In the genomic region with DNA sequence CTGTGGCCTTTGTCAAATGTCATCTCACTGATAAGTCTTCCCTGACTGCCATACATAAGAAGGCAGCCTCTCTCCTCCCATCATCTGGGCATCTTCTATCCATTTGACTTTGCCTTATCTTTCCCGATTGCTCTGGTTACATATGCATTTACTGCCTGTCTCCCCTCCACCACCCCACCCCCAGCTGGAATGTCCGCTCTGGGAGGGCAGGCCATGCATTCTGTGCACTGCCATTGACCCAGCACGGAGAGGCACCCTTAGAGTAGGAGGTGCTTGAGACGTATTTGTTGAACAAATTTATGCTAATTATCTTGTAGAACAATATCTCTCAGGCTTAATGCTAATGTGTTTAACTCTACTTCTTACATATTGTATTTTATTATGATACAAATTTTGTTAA, we compare ENCODE assay signal across 32 cellular contexts.
"Had no signal": no experiment of that assay in that cellular context is flagged by ENCODE, and none has a peak within 500 bp of the region (broad histone marks: within the 10 kb centered on the region; RNA-seq: fewer than 3 reads in every experiment).

No MANE protein-coding gene starts in this region.

- ATAC-seq: activated CD4-positive, alpha-beta T cell treated with anti-CD3 and anti-CD28 coated beads for 36 hours; activated CD8-positive, alpha-beta memory T cell treated with anti-CD3 and anti-CD28 coated beads, Interleukin-2, amount 10 ng/mL, durations not matched to agents 7 days and 5 days; activated CD8-positive, alpha-beta T cell treated with anti-CD3 and anti-CD28 coated beads, Interleukin-2, amount 10 ng/mL, durations not matched to agents 7 days and 5 days; activated naive CD4-positive, alpha-beta T cell treated with anti-CD3 and anti-CD28 coated beads, Interleukin-2, amount 50 U/mL, for 72 hours; T-helper 17 cell had no signal

- H3K27ac ChIP-seq: ascending aorta, breast epithelium, cardiac muscle cell, colonic mucosa, epithelial cell of prostate, WERI-Rb-1 had no signal

- H3K4me1 Mint-ChIP-seq: activated CD4-positive, alpha-beta T cell treated with anti-CD3 and anti-CD28 coated beads for 36 hours; activated CD4-positive, alpha-beta T cell treated with anti-CD3 and anti-CD28 coated beads, Interleukin-2, amount 10 ng/mL, durations not matched to agents 24 days and 14 days; activated CD8-positive, alpha-beta memory T cell treated with anti-CD3 and anti-CD28 coated beads, Interleukin-2, amount 10 ng/mL, durations not matched to agents 7 days and 5 days; activated naive CD8-positive, alpha-beta T cell treated with anti-CD3 and anti-CD28 coated beads, Interleukin-2, amount 10 ng/mL, durations not matched to agents 7 days and 5 days had no signal

- H3K27me3 Mint-ChIP-seq: activated CD4-positive, alpha-beta T cell treated with anti-CD3 and anti-CD28 coated beads, Interleukin-2, amount 10 ng/mL, durations not matched to agents 24 days and 14 days; activated CD8-positive, alpha-beta memory T cell treated with anti-CD3 and anti-CD28 coated beads, Interleukin-2, amount 10 ng/mL, durations not matched to agents 7 days and 5 days; activated naive CD8-positive, alpha-beta T cell treated with anti-CD3 and anti-CD28 coated beads, Interleukin-2, amount 10 ng/mL, durations not matched to agents 7 days and 5 days; brain had no signal

- H3K36me3 ChIP-seq: ascending aorta, breast epithelium, cardiac muscle cell, colonic mucosa, WERI-Rb-1 had no signal

- H3K27me3 ChIP-seq: ascending aorta, breast epithelium, cardiac muscle cell, colonic mucosa had no signal

- H3K4me3 Mint-ChIP-seq: activated CD4-positive, alpha-beta memory T cell treated with anti-CD3 and anti-CD28 coated beads for 36 hours; activated CD4-positive, alpha-beta T cell treated with anti-CD3 and anti-CD28 coated beads for 36 hours; activated CD4-positive, alpha-beta T cell treated with anti-CD3 and anti-CD28 coated beads, Interleukin-2, amount 10 ng/mL, durations not matched to agents 24 days and 14 days; activated CD8-positive, alpha-beta memory T cell treated with anti-CD3 and anti-CD28 coated beads, Interleukin-2, amount 10 ng/mL, durations not matched to agents 7 days and 5 days; activated CD8-positive, alpha-beta T cell treated with anti-CD3 and anti-CD28 coated beads, Interleukin-2, amount 10 ng/mL, durations not matched to agents 7 days and 5 days; activated naive CD4-positive, alpha-beta T cell treated with anti-CD3 and anti-CD28 coated beads for 36 hours; activated naive CD8-positive, alpha-beta T cell treated with anti-CD3 and anti-CD28 coated beads, Interleukin-2, amount 10 ng/mL, durations not matched to agents 7 days and 5 days; activated T-helper 1 cell treated with anti-CD3 and anti-CD28 coated beads, Interleukin-12 subunit alpha, Interleukin-12 subunit beta, Interleukin-2, Interleukin-4 antibody, amounts not matched to agents 30 ng/mL and 10 ng/mL and 1 ng/mL, durations not matched to agents 14 hours and 24 hours and 36 hours; brain; T-helper 17 cell; T-helper 2 cell treated with Interferon-gamma antibody and Interleukin-4, amounts not matched to agents 5 μg/mL and 100 μg/mL, for 36 hours had no signal

- H3K9me3 Mint-ChIP-seq: activated CD4-positive, alpha-beta memory T cell treated with anti-CD3 and anti-CD28 coated beads for 36 hours; activated CD4-positive, alpha-beta T cell treated with anti-CD3 and anti-CD28 coated beads, Interleukin-2, amount 10 ng/mL, durations not matched to agents 24 days and 14 days; activated naive CD4-positive, alpha-beta T cell treated with anti-CD3 and anti-CD28 coated beads for 36 hours; activated naive CD4-positive, alpha-beta T cell treated with anti-CD3 and anti-CD28 coated beads, Interleukin-2, amount 50 U/mL, for 72 hours; activated naive CD8-positive, alpha-beta T cell treated with anti-CD3 and anti-CD28 coated beads, Interleukin-2, amount 10 ng/mL, durations not matched to agents 7 days and 5 days; activated T-helper 1 cell treated with anti-CD3 and anti-CD28 coated beads, Interleukin-12 subunit alpha, Interleukin-12 subunit beta, Interleukin-2, Interleukin-4 antibody, amounts not matched to agents 30 ng/mL and 10 ng/mL and 1 ng/mL, durations not matched to agents 14 hours and 24 hours and 36 hours; activated T-helper 2 cell treated with anti-CD3 and anti-CD28 coated beads, Interferon-gamma antibody, Interleukin-2, Interleukin-4, amounts not matched to agents 10 μg/mL and 5 μg/mL and 100 μg/mL, durations not matched to agents 14 hours and 24 hours and 36 hours; brain; T-helper 2 cell treated with Interferon-gamma antibody and Interleukin-4, amounts not matched to agents 5 μg/mL and 100 μg/mL, for 36 hours had no signal

- H3K36me3 Mint-ChIP-seq: activated CD4-positive, alpha-beta memory T cell treated with anti-CD3 and anti-CD28 coated beads for 36 hours; activated CD8-positive, alpha-beta memory T cell treated with anti-CD3 and anti-CD28 coated beads, Interleukin-2, amount 10 ng/mL, durations not matched to agents 7 days and 5 days; activated naive CD4-positive, alpha-beta T cell treated with anti-CD3 and anti-CD28 coated beads, Interleukin-2, amount 50 U/mL, for 72 hours; activated naive CD8-positive, alpha-beta T cell treated with anti-CD3 and anti-CD28 coated beads, Interleukin-2, amount 10 ng/mL, durations not matched to agents 7 days and 5 days; brain had no signal

- H3K9me3 ChIP-seq: ascending aorta, breast epithelium, colonic mucosa had no signal

- DNase-seq: activated CD4-positive, alpha-beta memory T cell treated with anti-CD3 and anti-CD28 coated beads for 36 hours; activated CD4-positive, alpha-beta T cell treated with anti-CD3 and anti-CD28 coated beads for 36 hours; activated CD4-positive, alpha-beta T cell treated with anti-CD3 and anti-CD28 coated beads, Interleukin-2, amount 10 ng/mL, durations not matched to agents 24 days and 14 days; activated CD4-positive, CD25-positive, alpha-beta regulatory T cell; activated CD4-positive, CD25-positive, alpha-beta regulatory T cell treated with anti-CD3 and anti-CD28 coated beads, Interleukin-2, amount 50 U/mL, for 72 hours; activated CD8-positive, alpha-beta memory T cell treated with anti-CD3 and anti-CD28 coated beads, Interleukin-2, amount 10 ng/mL, durations not matched to agents 7 days and 5 days; activated CD8-positive, alpha-beta memory T cell treated with anti-CD3 and anti-CD28 coated beads, Interleukin-2, amount 50 U/mL, for 4 hours; activated CD8-positive, alpha-beta T cell treated with anti-CD3 and anti-CD28 coated beads, Interleukin-2, amount 10 ng/mL, durations not matched to agents 7 days and 5 days; activated effector memory CD4-positive, alpha-beta T cell treated with anti-CD3 and anti-CD28 coated beads, Interleukin-2, amount 50 U/mL, for 16 hours; activated naive CD4-positive, alpha-beta T cell treated with anti-CD3 and anti-CD28 coated beads for 36 hours; activated naive CD8-positive, alpha-beta T cell treated with anti-CD3 and anti-CD28 coated beads, Interleukin-2, amount 10 ng/mL, durations not matched to agents 7 days and 5 days; activated T-cell treated with anti-CD3 and anti-CD28 coated beads, Interleukin-2, amount 50 U/mL, for 1 hour; activated T-cell treated with anti-CD3 and anti-CD28 coated beads, Interleukin-2, amount 50 U/mL, for 48 hours; central memory CD4-positive, alpha-beta T cell; cerebellar nuclear complex; colonic mucosa; effector CD8-positive, alpha-beta T cell; foreskin fibroblast; head of caudate nucleus; T-helper 1 cell; T-helper 17 cell; T1000; WERI-Rb-1 had no signal

- H3K4me1 ChIP-seq: ascending aorta, breast epithelium, colonic mucosa had no signal

- H3K4me3 ChIP-seq: ascending aorta, breast epithelium, cardiac muscle cell, colonic mucosa had no signal

- H3K27ac Mint-ChIP-seq: activated CD4-positive, alpha-beta memory T cell treated with anti-CD3 and anti-CD28 coated beads for 36 hours; activated CD4-positive, alpha-beta T cell treated with anti-CD3 and anti-CD28 coated beads for 36 hours; activated CD4-positive, alpha-beta T cell treated with anti-CD3 and anti-CD28 coated beads, Interleukin-2, amount 10 ng/mL, durations not matched to agents 24 days and 14 days; activated CD8-positive, alpha-beta memory T cell treated with anti-CD3 and anti-CD28 coated beads, Interleukin-2, amount 10 ng/mL, durations not matched to agents 7 days and 5 days; activated CD8-positive, alpha-beta T cell treated with anti-CD3 and anti-CD28 coated beads, Interleukin-2, amount 10 ng/mL, durations not matched to agents 7 days and 5 days; activated naive CD4-positive, alpha-beta T cell treated with anti-CD3 and anti-CD28 coated beads for 36 hours; activated naive CD4-positive, alpha-beta T cell treated with anti-CD3 and anti-CD28 coated beads, Interleukin-2, amount 50 U/mL, for 72 hours; activated naive CD8-positive, alpha-beta T cell treated with anti-CD3 and anti-CD28 coated beads, Interleukin-2, amount 10 ng/mL, durations not matched to agents 7 days and 5 days; activated T-helper 1 cell treated with anti-CD3 and anti-CD28 coated beads, Interleukin-12 subunit alpha, Interleukin-12 subunit beta, Interleukin-2, Interleukin-4 antibody, amounts not matched to agents 30 ng/mL and 10 ng/mL and 1 ng/mL, durations not matched to agents 14 hours and 24 hours and 36 hours; activated T-helper 2 cell treated with anti-CD3 and anti-CD28 coated beads, Interferon-gamma antibody, Interleukin-2, Interleukin-4, amounts not matched to agents 10 μg/mL and 5 μg/mL and 100 μg/mL, durations not matched to agents 14 hours and 24 hours and 36 hours; brain; T-helper 17 cell; T-helper 2 cell treated with Interferon-gamma antibody and Interleukin-4, amounts not matched to agents 5 μg/mL and 100 μg/mL, for 36 hours had no signal
